In the genomic region with DNA sequence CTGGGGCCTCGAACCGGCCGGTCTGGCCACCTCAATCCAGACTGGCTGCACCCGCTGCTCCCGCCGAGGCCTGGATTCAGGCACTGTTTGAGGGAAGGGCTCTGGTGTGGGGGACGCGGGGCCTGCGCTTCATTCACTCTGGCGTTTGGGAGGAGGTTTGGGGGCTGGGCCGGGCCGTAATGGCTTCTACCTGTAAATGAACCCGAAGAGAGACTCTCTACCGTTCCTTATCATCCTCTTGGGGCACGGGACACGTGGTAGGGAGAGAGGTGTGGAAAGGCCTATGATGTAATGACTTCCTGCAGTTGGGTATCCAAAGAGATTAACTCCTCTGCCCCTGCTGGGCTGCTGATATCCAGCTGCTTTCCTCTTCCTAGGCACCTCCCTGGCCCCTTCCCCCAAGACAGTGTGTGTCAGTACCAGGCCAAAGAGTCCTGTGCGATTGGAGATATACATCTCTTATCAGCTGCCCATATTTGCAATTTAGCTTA, we compare ENCODE assay signal across 8 cellular contexts. TPM values are rescaled to one million over a fixed set of nuclear protein-coding genes. Genes with fewer than 3 reads are reported as not detected.
DNase-seq lines count a peak whose midpoint lies in the region; ATAC-seq, FAIRE-seq and TF ChIP-seq lines count a peak whose summit lies in the region.

No MANE protein-coding gene starts in this region.

- H3K9me3 Mint-ChIP-seq in chondrocyte (ENCODE audit: low read depth) = no peaks in the 10 kb centered on the region

- peak overlapping the region; percentile 98 for H3K27ac Mint-ChIP-seq in chondrocyte (ENCODE audit: unreplicated experiment)

- no peaks in the 10 kb centered on the region for H3K27me3 ChIP-seq in BE2C
- H3K27me3 ChIP-seq in small intestine (ENCODE audit: control insufficient read depth in 2 of 2, insufficient read depth in 2 of 2, low read length in 2 of 2) = no peaks in the 10 kb centered on the region

- peak overlapping the region in 1 of 2 donors; percentile 89 for H3K9ac ChIP-seq in kidney (ENCODE audit: low read length in 2 of 2)

- peaks cover 51% of the 10 kb centered on the region for H3K4me1 Mint-ChIP-seq in chondrocyte (ENCODE audit: low read depth)

- H3K36me3 ChIP-seq in BE2C (peaks cover 3% of the 10 kb centered on the region; the same call in 1 of the 2 replicates), kidney (ENCODE audit: control insufficient read depth in 1 of 2, insufficient read depth in 2 of 2, low read length in 2 of 2) (peaks cover 0 to 5% of the 10 kb centered on the region in 2 donors), small intestine (ENCODE audit: control insufficient read depth in 2 of 2, insufficient read depth in 2 of 2, low read length in 2 of 2) (peaks cover 0 to 3% of the 10 kb centered on the region in 2 donors)

- peak overlapping the region; percentile 93 for H3K4me3 ChIP-seq in BE2C (ENCODE audit: low read depth, low read length)
- H3K4me3 ChIP-seq in kidney (ENCODE audit: low read length in 2 of 2) = peak overlapping the region; percentile 84 to 90
- H3K4me3 ChIP-seq in small intestine (ENCODE audit: low read depth in 1 of 2, low read length in 2 of 2) = peak overlapping the region; percentile 60 to 75

- ATAC-seq in GM21619 (IDR thresholded peaks at IDR 0.05; ENCODE audit: unreplicated experiment) (no peak), GM19452 (IDR thresholded peaks at IDR 0.05; ENCODE audit: unreplicated experiment) (no peak)

- H3K36me3 Mint-ChIP-seq in chondrocyte (ENCODE audit: low read depth) = peaks cover 1% of the 10 kb centered on the region

- no peak for FAIRE-seq in kidney (lab: Jason Lieb, UNC)
- no peak for FAIRE-seq in small intestine (lab: Jason Lieb, UNC)

- WGBS in small intestine, 3 donors = 12 to 25% (median 23%) methylated on average over 17 of the region's 17 CpGs

- H3K9me3 ChIP-seq in BE2C (no peaks in the 10 kb centered on the region), kidney (ENCODE audit: control insufficient read depth in 1 of 2, low read length in 2 of 2) (no peaks in the 10 kb centered on the region), small intestine (ENCODE audit: control insufficient read depth, low read depth) (no peaks in the 10 kb centered on the region)

- TF ChIP-seq CTCF in BE2C (IDR thresholded peaks at IDR 0.05; ENCODE audit: low read depth, low read length) = 0 out of 2 replicates have a peak, but pooled peaks have one; percentile 17
- TF ChIP-seq CTCF in chondrocyte (IDR thresholded peaks at IDR 0.05) = peak; percentile 20
- no peak for TF ChIP-seq CTCF in kidney (IDR thresholded peaks at IDR 0.05; ENCODE audit: borderline replicate concordance, extremely low read depth, insufficient read depth)

- intact Hi-C loops in kidney (cut with DNase I) = no loop called here

- CTCF ChIA-PET in HEK293T (lab: Yijun Ruan, JAX) = interaction anchor here (0.5 to 0.7 kb wide), 4 partner anchors 44 to 605 kb away, joined by 3 to 4 read pairs (median 3); no protein-coding TSS in a partner anchor

- peak overlapping the region; percentile 98 for H3K4me3 Mint-ChIP-seq in chondrocyte (ENCODE audit: unreplicated experiment)

- DNase-seq in BE2C (peak; percentile 65), HEK293T (ENCODE audit: extremely low spot score) (peak; percentile 67), RPMI8226 (peak; percentile 80), chondrocyte (ENCODE audit: low spot score) (no peak), kidney (peak; percentile 82), small intestine (peak; percentile 87)

- H3K27ac ChIP-seq in kidney (ENCODE audit: low read depth in 2 of 2, low read length in 2 of 2) = peak overlapping the region; percentile 30 to 98
- peak overlapping the region; percentile 92 to 94 for H3K27ac ChIP-seq in small intestine (ENCODE audit: low read depth in 1 of 2, low read length in 1 of 2)

- POLR2A ChIA-PET in HEK293T (lab: Yijun Ruan, JAX) = interaction anchor here (0.6 to 1.6 kb wide), 12 partner anchors 8 to 821 kb away, joined by 3 to 4 read pairs (median 3); no protein-coding TSS in a partner anchor

- no peaks in the 10 kb centered on the region for H3K27me3 Mint-ChIP-seq in chondrocyte (ENCODE audit: low read depth)

- H3K4me1 ChIP-seq in BE2C (peaks cover 15% of the 10 kb centered on the region), kidney (ENCODE audit: control insufficient read depth in 1 of 2, insufficient read depth in 1 of 2, low read depth in 1 of 2, low read length in 2 of 2) (peaks cover 19 to 27% of the 10 kb centered on the region in 2 donors), small intestine (ENCODE audit: control insufficient read depth in 2 of 2, insufficient read depth in 1 of 2, low read depth in 1 of 2, low read length in 1 of 2) (peaks cover 5 to 20% of the 10 kb centered on the region in 2 donors)

TF ChIP-seq in HEK293T, 16 proteins besides CTCF, POLR2A, EP300 and RAD21:
- peak; percentile 94 for TF ChIP-seq L3MBTL2 (conservative IDR thresholded peaks at IDR 0.05)
- TF ChIP-seq CTBP1 (IDR thresholded peaks at IDR 0.05; ENCODE audit: borderline replicate concordance) = peak; percentile 79
- 0 out of 2 replicates have a peak, but pooled peaks have one; percentile 9 for TF ChIP-seq LEF1 (IDR thresholded peaks at IDR 0.05; ENCODE audit: borderline replicate concordance)
- no peak for TF ChIP-seq FOXM1 (IDR thresholded peaks at IDR 0.05; ENCODE audit: borderline replicate concordance)

RNA-seq across cellular contexts. Expression of gene FOXO3, which starts 1.8 kb away (rescaled TPM):
- 25.3 TPM for polyA plus RNA-seq in BE2C (2012; ENCODE audit: insufficient read depth, insufficient read length, low read depth)
- 42.7 to 58.1 TPM (median 45.0 TPM) in 3 replicates for total RNA-seq in chondrocyte
- total RNA-seq in kidney = 76.1 TPM
- polyA plus RNA-seq in kidney (ENCODE audit: insufficient read depth, low read depth, low replicate concordance) = 9.4 TPM
- polyA plus RNA-seq in small intestine = 10 to 100 TPM in 2 of 3 donors, 1 to 10 TPM in 1; 8.7 to 16.8 (median 11.9) TPM
